ENCODE assay signal across 1 cellular context in genomic region chr2:47838249-47838648, GRCh38.
A peak's percentile ranks its signal among the peaks of the same experiment; 100 is the strongest.
TF ChIP-seq lines count a peak whose summit lies in the region.

No MANE protein-coding gene starts in this region.

TF ChIP-seq in liver, 16 proteins besides CTCF, POLR2A, EP300 and RAD21:
- TF ChIP-seq ZBTB33 (IDR thresholded peaks at IDR 0.05) (no peak), MAX (IDR thresholded peaks at IDR 0.05) (no peak), RXRA (IDR thresholded peaks at IDR 0.05) (peak; percentile 34 to 46), NR2F2 (IDR thresholded peaks at IDR 0.05) (peak; percentile 68), GABPA (IDR thresholded peaks at IDR 0.05 in 1 of 2, conservative IDR thresholded peaks at IDR 0.05 in 1 of 2) (no peak), REST (IDR thresholded peaks at IDR 0.05) (no peak), YY1 (IDR thresholded peaks at IDR 0.05) (no peak)
TF ChIP-seq in liver: peak in this region for 2.
